In genomic region chr10:132438091-132439024, GRCh38 we compare ENCODE assay signal across 23 cellular contexts. TPM values are rescaled to one million over a fixed set of nuclear protein-coding genes. Genes with fewer than 3 reads are reported as not detected.
DNase-seq lines count a peak whose midpoint lies in the region; ATAC-seq and TF ChIP-seq lines count a peak whose summit lies in the region.
"Had no signal": no experiment of that assay in that cellular context is flagged by ENCODE, and none has a peak within 500 bp of the region (broad histone marks: within the 10 kb centered on the region; RNA-seq: fewer than 3 reads in every experiment).

No MANE protein-coding gene starts in this region.

- H3K4me1 Mint-ChIP-seq in T-helper 17 cell, result peaks cover 7% of the 10 kb centered on the region
- H3K4me1 Mint-ChIP-seq: endodermal cell had no signal

- 0 out of 3 replicates have a peak, but pooled peaks have one; percentile 12 for ATAC-seq in DND-41 (ENCODE audit: insufficient read depth, low read depth)
- ATAC-seq in T-helper 17 cell, result no peak
- peak in 3 of 4 donors; percentile 15 to 31 (median 29) for ATAC-seq in right lobe of liver
- peak; percentile 42 for ATAC-seq in sciatic nerve
- no peak for ATAC-seq in GM21381 (IDR thresholded peaks at IDR 0.05; ENCODE audit: unreplicated experiment)
- no peak for ATAC-seq in HG03460 (IDR thresholded peaks at IDR 0.05; ENCODE audit: unreplicated experiment)
- ATAC-seq: natural killer cell, T-cell had no signal

- whole genome bisulfite sequencing in right lobe of liver (ENCODE audit: insufficient coverage, low coverage, low lambda C conversion rate, missing lambda C conversion rate), result 75% methylated on average over 7 of the region's 19 CpGs

- no peak overlapping the region for H3K9ac ChIP-seq in DND-41 (ENCODE audit: low read depth, low read length)

- TF ChIP-seq CTCF in DND-41 (IDR thresholded peaks at IDR 0.05; ENCODE audit: borderline replicate concordance, extremely low read depth, low read length, poor library complexity, severe bottlenecking) (no peak), right lobe of liver (IDR thresholded peaks at IDR 0.05) (no peak)

- no peaks in the 10 kb centered on the region for H3K79me2 ChIP-seq in DND-41 (ENCODE audit: insufficient read depth, low read length)

- no peaks in the 10 kb centered on the region for H3K36me3 ChIP-seq in DND-41 (ENCODE audit: insufficient read depth, low read length)
- no peaks in the 10 kb centered on the region for H3K36me3 ChIP-seq in right lobe of liver
- no peaks in the 10 kb centered on the region for H3K36me3 ChIP-seq in HAP-1 (replicated peaks)
- H3K36me3 ChIP-seq: ascending aorta, heart left ventricle, lower lobe of right lung, thoracic aorta had no signal

- in situ Hi-C loops in HAP-1 (cut with MboI; ENCODE audit: low sequenced_read_pairs), result no loop called here

- no peak overlapping the region for H3K4me2 ChIP-seq in DND-41 (ENCODE audit: insufficient read depth, low read length)

- H3K36me3 Mint-ChIP-seq in T-helper 17 cell (ENCODE audit: low read depth), result no peaks in the 10 kb centered on the region
- H3K36me3 Mint-ChIP-seq: natural killer cell, T-cell had no signal

- intact Hi-C loops in right lobe of liver (cut with DNase I), result no loop called here
- intact Hi-C loops in sciatic nerve (cut with DNase I), result no loop called here

- no peak overlapping the region for H3K4me3 Mint-ChIP-seq in T-helper 17 cell
- H3K4me3 Mint-ChIP-seq: activated naive CD4-positive, alpha-beta T cell treated with anti-CD3 and anti-CD28 coated beads for 36 hours; endodermal cell; natural killer cell; T-cell had no signal

- TF ChIP-seq POLR2A in right lobe of liver (IDR thresholded peaks at IDR 0.05), result no peak

- no peak overlapping the region for H2AFZ ChIP-seq in DND-41 (ENCODE audit: low read depth, low read length)

- no peaks in the 10 kb centered on the region for H3K27me3 Mint-ChIP-seq in T-helper 17 cell
- H3K27me3 Mint-ChIP-seq: T-cell had no signal

- no peaks in the 10 kb centered on the region for H3K4me1 ChIP-seq in DND-41 (ENCODE audit: insufficient read depth, low read length)
- H3K4me1 ChIP-seq in right lobe of liver, result no peaks in the 10 kb centered on the region
- peaks cover 6% of the 10 kb centered on the region; the same call in 1 of the 2 replicates for H3K4me1 ChIP-seq in HAP-1
- H3K4me1 ChIP-seq: ascending aorta, psoas muscle had no signal

- H4K20me1 ChIP-seq in DND-41 (ENCODE audit: insufficient read depth, low read length), result 0 out of 2 replicates have a peak, but pooled peaks cover 3% of the 10 kb centered on the region

- H3K27ac ChIP-seq in DND-41 (ENCODE audit: low read length), result no peak overlapping the region
- no peak overlapping the region for H3K27ac ChIP-seq in right lobe of liver
- H3K27ac ChIP-seq: ascending aorta, lower lobe of right lung, psoas muscle, thoracic aorta had no signal

- no peak for DNase-seq in DND-41
- DNase-seq in T-helper 17 cell, result no peak
- no peak for DNase-seq in right lobe of liver
- DNase-seq in sciatic nerve (ENCODE audit: low spot score), result no peak
- DNase-seq in HAP-1 (ENCODE audit: low spot score in 2 of 2), result no peak
- DNase-seq: activated CD4-positive, alpha-beta T cell treated with anti-CD3 and anti-CD28 coated beads, Interleukin-2, amount 50 U/mL, for 4 hours; activated naive CD4-positive, alpha-beta T cell treated with anti-CD3 and anti-CD28 coated beads for 36 hours; activated T-cell treated with anti-CD3 and anti-CD28 coated beads, Interleukin-2, amount 50 U/mL, for 1 hour; endodermal cell; lower lobe of right lung; natural killer cell; NCI-H1105 treated with DMSO at 0.1 percent for 48 hours; NCI-H2107; NCI-H69; psoas muscle; Right ventricle myocardium superior; stimulated activated CD4-positive, alpha-beta T cell treated with anti-CD3 and anti-CD28 coated beads, Interleukin-12 subunit alpha, Interleukin-12 subunit beta, amount 100 ng/mL, for 4 hours; T-cell had no signal

- peak overlapping the region; percentile 54 for H3K27ac Mint-ChIP-seq in T-helper 17 cell
- H3K27ac Mint-ChIP-seq: activated naive CD4-positive, alpha-beta T cell treated with anti-CD3 and anti-CD28 coated beads for 36 hours; endodermal cell; natural killer cell; T-cell had no signal

- H3K27me3 ChIP-seq in DND-41 (ENCODE audit: insufficient read depth, low read length, poor library complexity) (no peaks in the 10 kb centered on the region), right lobe of liver (no peaks in the 10 kb centered on the region), HAP-1 (ENCODE audit: low read depth) (no peaks in the 10 kb centered on the region)
- H3K27me3 ChIP-seq: ascending aorta, heart left ventricle had no signal

- H3K4me3 ChIP-seq in DND-41 (ENCODE audit: low read depth in 1 of 2, low read length in 2 of 2) (no peak overlapping the region), right lobe of liver (no peak overlapping the region), HAP-1 (no peak overlapping the region)
- H3K4me3 ChIP-seq: ascending aorta, heart left ventricle, lower lobe of right lung, psoas muscle, thoracic aorta had no signal

- H3K9me3 ChIP-seq in DND-41 (ENCODE audit: insufficient read depth, low read length, severe bottlenecking), result no peaks in the 10 kb centered on the region
- no peaks in the 10 kb centered on the region for H3K9me3 ChIP-seq in T-helper 17 cell (ENCODE audit: control insufficient read depth, low read length, poor library complexity, severe bottlenecking)
- no peaks in the 10 kb centered on the region for H3K9me3 ChIP-seq in right lobe of liver
- no peaks in the 10 kb centered on the region for H3K9me3 ChIP-seq in HAP-1
- H3K9me3 ChIP-seq: ascending aorta, heart left ventricle, lower lobe of right lung, psoas muscle, thoracic aorta had no signal

RNA-seq across cellular contexts. Expression of gene PWWP2B, which starts 41.4 kb away (rescaled TPM):
- total RNA-seq in T-helper 17 cell (10 to 100 TPM; 15.7 to 16.7 TPM), right lobe of liver (10 to 100 TPM in 1 of 6 experiments, 1 to 10 TPM in 5; 3.0 to 12.2 (median 5.1) TPM), sciatic nerve (13.3 TPM)

Comparison
In these comparisons a context has a peak if more than half of its experiments do, and no peak if none do; other contexts are left out.
1. ATAC-seq: peak in DND-41 (single experiment), right lobe of liver (3 of 4) and sciatic nerve (single experiment); none in T-helper 17 cell (single experiment), GM21381 (single experiment) and HG03460 (single experiment).